ENCODE assay signal across 9 cellular contexts in genomic region chr3:189233225-189233858, GRCh38.
A peak's percentile ranks its signal among the peaks of the same experiment; 100 is the strongest.
DNase-seq lines count a peak whose midpoint lies in the region; ATAC-seq and TF ChIP-seq lines count a peak whose summit lies in the region.
"Had no signal": no experiment of that assay in that cellular context is flagged by ENCODE, and none has a peak within 500 bp of the region (broad histone marks: within the 10 kb centered on the region; RNA-seq: fewer than 3 reads in every experiment).

No MANE protein-coding gene starts in this region.

- no peak overlapping the region for H3K27ac Mint-ChIP-seq in activated CD4-positive, alpha-beta T cell treated with anti-CD3 and anti-CD28 coated beads for 36 hours
- no peak overlapping the region for H3K27ac Mint-ChIP-seq in activated CD4-positive, alpha-beta T cell treated with anti-CD3 and anti-CD28 coated beads, Interleukin-2, amount 10 ng/mL, durations not matched to agents 24 days and 14 days
- H3K27ac Mint-ChIP-seq in nephron, result peak overlapping the region in 1 of 3 experiments; percentile 59
- H3K27ac Mint-ChIP-seq: CD8-positive, alpha-beta T cell had no signal

- H3K27me3 ChIP-seq in SK-N-SH (ENCODE audit: insufficient read depth) (peaks cover 9% of the 10 kb centered on the region; the same call in 1 of the 2 replicates), esophagus muscularis mucosa (no peaks in the 10 kb centered on the region)

- no peak overlapping the region for H3K9ac ChIP-seq in SK-N-SH

- peak; percentile 40 for ATAC-seq in activated CD4-positive, alpha-beta T cell treated with anti-CD3 and anti-CD28 coated beads for 36 hours
- ATAC-seq in GM21526 (IDR thresholded peaks at IDR 0.05; ENCODE audit: low FRiP score, unreplicated experiment), result no peak
- ATAC-seq: CD8-positive, alpha-beta T cell had no signal

- H3F3A ChIP-seq in SK-N-SH (replicated peaks; ENCODE audit: insufficient read depth), result peaks cover 4% of the 10 kb centered on the region

- no peaks in the 10 kb centered on the region for H3K9me3 ChIP-seq in SK-N-SH
- no peaks in the 10 kb centered on the region for H3K9me3 ChIP-seq in esophagus muscularis mucosa

- H3K79me2 ChIP-seq in SK-N-SH (ENCODE audit: insufficient read depth), result no peaks in the 10 kb centered on the region

- H4K20me1 ChIP-seq in SK-N-SH (ENCODE audit: insufficient read depth), result no peaks in the 10 kb centered on the region

- H3K9me3 Mint-ChIP-seq in activated CD4-positive, alpha-beta T cell treated with anti-CD3 and anti-CD28 coated beads for 36 hours (ENCODE audit: low read depth), result no peaks in the 10 kb centered on the region
- peaks cover 3% of the 10 kb centered on the region for H3K9me3 Mint-ChIP-seq in activated CD4-positive, alpha-beta T cell treated with anti-CD3 and anti-CD28 coated beads, Interleukin-2, amount 10 ng/mL, durations not matched to agents 24 days and 14 days
- no peaks in the 10 kb centered on the region for H3K9me3 Mint-ChIP-seq in nephron
- H3K9me3 Mint-ChIP-seq: CD8-positive, alpha-beta T cell had no signal

- intact Hi-C loops in activated CD4-positive, alpha-beta T cell treated with anti-CD3 and anti-CD28 coated beads for 36 hours (cut with DNase I, micrococcal nuclease), result loop anchor here in 1 of 2 experiments (5.0 kb wide), 1 partner anchor 191 kb away; no protein-coding TSS in a partner anchor
- intact Hi-C loops in activated CD4-positive, alpha-beta T cell treated with anti-CD3 and anti-CD28 coated beads, Interleukin-2, amount 10 ng/mL, durations not matched to agents 24 days and 14 days (cut with micrococcal nuclease), result no loop called here
- intact Hi-C loops in esophagus muscularis mucosa (cut with DNase I), result no loop called here

- peak; percentile 79 for TF ChIP-seq RAD21 in SK-N-SH (IDR thresholded peaks at IDR 0.05; ENCODE audit: low read length)

- WGBS in SK-N-SH (ENCODE audit: low lambda C conversion rate), result 6% methylated on average over 5 of the region's 5 CpGs
- WGBS in esophagus muscularis mucosa, result 50% methylated on average over 5 of the region's 5 CpGs

- peak; percentile 34 for TF ChIP-seq CTCF in NB4 (IDR thresholded peaks at IDR 0.05; ENCODE audit: low read depth, low read length)
- TF ChIP-seq CTCF in SK-N-SH (IDR thresholded peaks at IDR 0.05), result peak; percentile 77
- peak; percentile 41 to 63 (median 49) for TF ChIP-seq CTCF in esophagus muscularis mucosa (IDR thresholded peaks at IDR 0.05)
- TF ChIP-seq CTCF in nephron (IDR thresholded peaks at IDR 0.05; ENCODE audit: unreplicated experiment in 3 of 3), result peak; percentile 71 to 77 (median 72)

- H3K4me2 ChIP-seq in SK-N-SH, result no peak overlapping the region; the same call in 1 of the 2 replicates

- peaks cover 2% of the 10 kb centered on the region for H3K27me3 Mint-ChIP-seq in activated CD4-positive, alpha-beta T cell treated with anti-CD3 and anti-CD28 coated beads for 36 hours
- peaks cover 13% of the 10 kb centered on the region for H3K27me3 Mint-ChIP-seq in activated CD4-positive, alpha-beta T cell treated with anti-CD3 and anti-CD28 coated beads, Interleukin-2, amount 10 ng/mL, durations not matched to agents 24 days and 14 days
- H3K27me3 Mint-ChIP-seq in nephron (ENCODE audit: low read depth), result peaks cover 11% of the 10 kb centered on the region

- H3K4me3 ChIP-seq in NB4 (ENCODE audit: low read depth, low read length) (no peak overlapping the region), SK-N-SH (ENCODE audit: low read depth in 2 of 2, low read length in 1 of 2) (no peak overlapping the region; a peak in 1 of 4 replicates), esophagus muscularis mucosa (no peak overlapping the region)

- no peaks in the 10 kb centered on the region for H3K36me3 Mint-ChIP-seq in activated CD4-positive, alpha-beta T cell treated with anti-CD3 and anti-CD28 coated beads for 36 hours (ENCODE audit: low read depth)
- no peaks in the 10 kb centered on the region for H3K36me3 Mint-ChIP-seq in activated CD4-positive, alpha-beta T cell treated with anti-CD3 and anti-CD28 coated beads, Interleukin-2, amount 10 ng/mL, durations not matched to agents 24 days and 14 days (ENCODE audit: low read depth)
- no peaks in the 10 kb centered on the region for H3K36me3 Mint-ChIP-seq in nephron (ENCODE audit: low read depth)
- H3K36me3 Mint-ChIP-seq: CD8-positive, alpha-beta T cell had no signal

- peak overlapping the region; percentile 19; the same call in 1 of the 2 replicates for H2AFZ ChIP-seq in SK-N-SH (ENCODE audit: low read depth)

- H3K4me1 ChIP-seq in SK-N-SH (ENCODE audit: control insufficient read depth in 1 of 2, insufficient read depth in 2 of 2, low read depth in 1 of 2, low read length in 1 of 2) (no peaks in the 10 kb centered on the region), esophagus muscularis mucosa (no peaks in the 10 kb centered on the region)

- no peak for TF ChIP-seq EP300 in SK-N-SH (IDR thresholded peaks at IDR 0.05; ENCODE audit: borderline replicate concordance in 1 of 2, low read depth in 1 of 2, low read length in 1 of 2)
- no peak for TF ChIP-seq EP300 in esophagus muscularis mucosa (IDR thresholded peaks at IDR 0.05)

- H3K36me3 ChIP-seq in SK-N-SH (replicated peaks in 1 of 2; ENCODE audit: control insufficient read depth in 1 of 2, insufficient read depth in 2 of 2, low read length in 1 of 2), result no peaks in the 10 kb centered on the region
- H3K36me3 ChIP-seq in esophagus muscularis mucosa, result no peaks in the 10 kb centered on the region

- DNase-seq in activated CD4-positive, alpha-beta T cell treated with anti-CD3 and anti-CD28 coated beads for 36 hours, result peak; percentile 54
- DNase-seq in activated CD4-positive, alpha-beta T cell treated with anti-CD3 and anti-CD28 coated beads, Interleukin-2, amount 10 ng/mL, durations not matched to agents 24 days and 14 days, result no peak
- DNase-seq in NB4 (ENCODE audit: low read depth) (peak; percentile 40), SK-N-SH (peak; percentile 42), esophagus muscularis mucosa (ENCODE audit: extremely low spot score) (no peak), 8988T (no peak)

- POLR2A ChIA-PET in activated CD4-positive, alpha-beta T cell treated with anti-CD3 and anti-CD28 coated beads for 36 hours (lab: Charles Lee), result interaction anchor here (0.6 kb wide), 1 partner anchor 865 kb away, joined by 3 read pairs; no protein-coding TSS in a partner anchor
- POLR2A ChIA-PET in SK-N-SH (lab: Yijun Ruan, JAX), result no interaction called here

- CTCF ChIA-PET in activated CD4-positive, alpha-beta T cell treated with anti-CD3 and anti-CD28 coated beads for 36 hours (lab: Charles Lee), result interaction anchor here (0.6 to 1.0 kb wide), 3 partner anchors 457 to 1493 kb away, joined by 3 to 4 read pairs (median 4); no protein-coding TSS in a partner anchor
- CTCF ChIA-PET in SK-N-SH (lab: Yijun Ruan, JAX), result interaction anchor here (0.5 to 10.0 kb wide), 19 partner anchors 9 to 1958 kb away, joined by 3 to 131 read pairs (median 3); no protein-coding TSS in a partner anchor

- H3K4me3 Mint-ChIP-seq in activated CD4-positive, alpha-beta T cell treated with anti-CD3 and anti-CD28 coated beads for 36 hours, result no peak overlapping the region
- H3K4me3 Mint-ChIP-seq in activated CD4-positive, alpha-beta T cell treated with anti-CD3 and anti-CD28 coated beads, Interleukin-2, amount 10 ng/mL, durations not matched to agents 24 days and 14 days, result no peak overlapping the region
- no peak overlapping the region for H3K4me3 Mint-ChIP-seq in nephron
- H3K4me3 Mint-ChIP-seq: CD8-positive, alpha-beta T cell had no signal

- H3K27ac ChIP-seq in SK-N-SH (ENCODE audit: low read depth in 2 of 2, low read length in 1 of 2) (no peak overlapping the region), esophagus muscularis mucosa (replicated peaks in 1 of 4) (no peak overlapping the region)

- peaks cover 27% of the 10 kb centered on the region for H3K4me1 Mint-ChIP-seq in activated CD4-positive, alpha-beta T cell treated with anti-CD3 and anti-CD28 coated beads for 36 hours
- peaks cover 13% of the 10 kb centered on the region for H3K4me1 Mint-ChIP-seq in activated CD4-positive, alpha-beta T cell treated with anti-CD3 and anti-CD28 coated beads, Interleukin-2, amount 10 ng/mL, durations not matched to agents 24 days and 14 days
- peaks cover 10% of the 10 kb centered on the region for H3K4me1 Mint-ChIP-seq in nephron

- TF ChIP-seq POLR2A in NB4 (IDR thresholded peaks at IDR 0.05; ENCODE audit: extremely low read depth, insufficient read length), result no peak
- TF ChIP-seq POLR2A in esophagus muscularis mucosa (IDR thresholded peaks at IDR 0.05; ENCODE audit: low read depth), result no peak

- H3K9me2 ChIP-seq in SK-N-SH, result no peaks in the 10 kb centered on the region

TF ChIP-seq in SK-N-SH, 30 proteins besides CTCF, POLR2A, EP300 and RAD21:
- peak; percentile 73 for TF ChIP-seq SMC3 (IDR thresholded peaks at IDR 0.05; ENCODE audit: low read depth, low read length)
- no peak for TF ChIP-seq TCF12 (IDR thresholded peaks at IDR 0.05)
- TF ChIP-seq MEF2A (IDR thresholded peaks at IDR 0.05; ENCODE audit: borderline replicate concordance, low read depth), result no peak
- TF ChIP-seq MXI1 (IDR thresholded peaks at IDR 0.05; ENCODE audit: low read depth, low read length), result no peak

Comparison
In these comparisons a context has a peak if more than half of its experiments do, and no peak if none do; other contexts are left out.
1. DNase-seq: peak in activated CD4-positive, alpha-beta T cell treated with anti-CD3 and anti-CD28 coated beads for 36 hours (single experiment), NB4 (single experiment) and SK-N-SH (single experiment); none in activated CD4-positive, alpha-beta T cell treated with anti-CD3 and anti-CD28 coated beads, Interleukin-2, amount 10 ng/mL, durations not matched to agents 24 days and 14 days (single experiment), esophagus muscularis mucosa (single experiment) and 8988T (single experiment).
2. Peak in every context shown above with its lines, with median percentiles within 50 percentile points of each other: CTCF ChIP-seq.